Comparison of ENCODE assay signal across 17 cellular contexts in the genomic region with DNA sequence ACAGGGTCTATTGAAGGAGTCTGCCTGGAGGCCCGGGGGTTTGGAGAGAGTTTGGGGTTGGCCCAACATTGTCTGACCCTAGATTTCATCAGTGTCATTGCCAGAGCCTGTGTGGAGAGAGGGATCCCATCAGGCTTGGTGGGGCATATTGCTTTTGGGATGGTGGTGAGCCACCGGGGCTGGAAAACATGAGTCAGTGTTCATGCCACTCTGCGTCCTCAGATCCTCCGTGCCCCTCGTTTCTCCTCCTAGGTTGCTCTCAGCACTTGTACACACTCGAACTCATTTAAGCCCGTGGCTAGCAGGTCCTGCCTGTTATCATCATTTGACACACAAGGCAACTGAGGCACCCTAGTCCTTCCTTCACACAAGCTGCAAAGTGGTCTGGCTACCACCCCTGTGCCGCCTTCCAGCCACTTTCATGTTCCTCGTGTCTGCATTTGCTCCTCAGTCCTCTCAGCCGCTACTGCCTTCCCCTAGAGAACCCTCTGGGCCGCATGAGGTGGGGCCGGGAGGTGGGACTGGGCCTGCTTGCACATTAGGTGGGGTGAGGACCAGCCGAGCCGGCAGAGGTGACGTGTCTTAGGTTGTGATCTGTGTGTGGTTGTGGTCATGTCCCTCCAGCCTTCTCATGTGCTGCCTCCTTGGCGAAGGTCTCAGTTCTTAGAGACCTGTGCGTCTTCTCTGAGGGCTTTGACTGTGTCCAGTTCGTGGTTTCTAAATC. TPM values are rescaled to one million over a fixed set of nuclear protein-coding genes. Genes with fewer than 3 reads are reported as not detected.
DNase-seq lines count a peak whose midpoint lies in the region; ATAC-seq, FAIRE-seq and TF ChIP-seq lines count a peak whose summit lies in the region.
"Had no signal": no experiment of that assay in that cellular context is flagged by ENCODE, and none has a peak within 500 bp of the region (broad histone marks: within the 10 kb centered on the region; RNA-seq: fewer than 3 reads in every experiment).

No MANE protein-coding gene starts in this region.

- no peak overlapping the region for H3K4me2 ChIP-seq in IMR-90 (ENCODE audit: low read depth, low read length)
- H3K4me2 ChIP-seq in astrocyte (ENCODE audit: low read length): peak overlapping the region; percentile 92

- peak overlapping the region; percentile 4 for H2AK9ac ChIP-seq in IMR-90 (replicated peaks; ENCODE audit: low read depth, low read length, poor library complexity)

- no peak overlapping the region for H3K56ac ChIP-seq in IMR-90 (ENCODE audit: extremely low read depth, insufficient read depth, low read length)

- DNase-seq in CD4-positive, alpha-beta memory T cell: no peak
- DNase-seq in IMR-90 (no peak), astrocyte (ENCODE audit: low read depth) (no peak), nephron progenitor cell (no peak), NCI-H774 (lab: John Stamatoyannopoulos, UW) (no peak), cerebellar cortex (ENCODE audit: low spot score) (no peak)
- DNase-seq in naive thymus-derived CD4-positive, alpha-beta T cell: no peak
- DNase-seq: activated naive CD4-positive, alpha-beta T cell; C1 segment of cervical spinal cord; erythroblast; mammary epithelial cell; NCI-H1694 treated with DMSO at 0.1 percent for 48 hours; NCI-H748 treated with DMSO at 0.1 percent for 48 hours; psoas muscle; SHP77 treated with DMSO at 0.1 percent for 48 hours; stimulated activated CD4-positive, alpha-beta T cell treated with anti-CD3 and anti-CD28 coated beads, Interleukin-4, amount 100 ng/mL, for 24 hours had no signal

- H4K8ac ChIP-seq in IMR-90 (ENCODE audit: low read depth in 2 of 2, low read length in 2 of 2): no peak overlapping the region

- H3K9me1 ChIP-seq in IMR-90 (ENCODE audit: insufficient read depth, low read length): peaks cover 30% of the 10 kb centered on the region

- H2AFZ ChIP-seq in IMR-90 (replicated peaks; ENCODE audit: low read length, poor library complexity): no peak overlapping the region
- no peak overlapping the region for H2AFZ ChIP-seq in astrocyte (ENCODE audit: low read depth, low read length)

- CTCF ChIA-PET in CD4-positive, alpha-beta memory T cell (lab: Charles Lee; ENCODE audit: partially characterized antibody): interaction anchor here (1.5 kb wide), 1 partner anchor 156 kb away, joined by 4 read pairs; no protein-coding TSS in a partner anchor
- CTCF ChIA-PET in IMR-90 (lab: Yijun Ruan, JAX): interaction anchor here (1.0 kb wide), 1 partner anchor 156 kb away, joined by 3 read pairs; no protein-coding TSS in a partner anchor
- CTCF ChIA-PET in naive thymus-derived CD4-positive, alpha-beta T cell (lab: Charles Lee): no interaction called here

- H3K27ac ChIP-seq in CD4-positive, alpha-beta memory T cell (ENCODE audit: low read depth, low read length): no peak overlapping the region
- H3K27ac ChIP-seq in IMR-90 (ENCODE audit: insufficient read depth, low read length) (peak overlapping the region; percentile 60), astrocyte (ENCODE audit: low read depth, low read length) (peak overlapping the region; percentile 88)
- H3K27ac ChIP-seq in naive thymus-derived CD4-positive, alpha-beta T cell (ENCODE audit: low read depth, low read length): no peak overlapping the region
- H3K27ac ChIP-seq: psoas muscle had no signal

- no peak overlapping the region for H3K4me3 ChIP-seq in CD4-positive, alpha-beta memory T cell (ENCODE audit: low read length in 2 of 2)
- no peak overlapping the region for H3K4me3 ChIP-seq in IMR-90 (ENCODE audit: insufficient read depth, low read depth, low read length)
- H3K4me3 ChIP-seq in astrocyte (ENCODE audit: insufficient read depth, low read depth, low read length): no peak overlapping the region
- H3K4me3 ChIP-seq in naive thymus-derived CD4-positive, alpha-beta T cell (ENCODE audit: low read length): no peak overlapping the region
- H3K4me3 ChIP-seq: psoas muscle had no signal

- BruUV-seq in IMR-90 (replicated peaks; lab: Mats Ljungman, UMichigan): no TSS peak

- H3K27me3 Mint-ChIP-seq in CD4-positive, alpha-beta memory T cell: no peaks in the 10 kb centered on the region
- no peaks in the 10 kb centered on the region for H3K27me3 Mint-ChIP-seq in astrocyte (ENCODE audit: low read depth, unreplicated experiment)
- H3K27me3 Mint-ChIP-seq in nephron progenitor cell (ENCODE audit: low read depth, poor library complexity): no peaks in the 10 kb centered on the region
- H3K27me3 Mint-ChIP-seq in naive thymus-derived CD4-positive, alpha-beta T cell: no peaks in the 10 kb centered on the region

- dilution Hi-C loops in IMR-90 (cut with HindIII; ENCODE audit: low sequenced_read_pairs, unreplicated experiment): no loop called here

- H3K79me2 ChIP-seq in astrocyte (ENCODE audit: insufficient read depth, low read length): peaks cover 88% of the 10 kb centered on the region

- H3K9me3 Mint-ChIP-seq in CD4-positive, alpha-beta memory T cell: peaks cover 0 to 2% (median 0%) of the 10 kb centered on the region in 8 donors
- H3K9me3 Mint-ChIP-seq in astrocyte (ENCODE audit: unreplicated experiment) (no peaks in the 10 kb centered on the region), nephron progenitor cell (no peaks in the 10 kb centered on the region)
- H3K9me3 Mint-ChIP-seq in naive thymus-derived CD4-positive, alpha-beta T cell: peaks cover 0 to under 1% (median 0%) of the 10 kb centered on the region in 11 donors

- H3K4me3 Mint-ChIP-seq in CD4-positive, alpha-beta memory T cell: peak overlapping the region in 3 of 8 donors; percentile 6 to 59 (median 21)
- H3K4me3 Mint-ChIP-seq in astrocyte (ENCODE audit: unreplicated experiment) (peak overlapping the region; percentile 37), nephron progenitor cell (peak overlapping the region; percentile 54)
- peak overlapping the region in 2 of 10 donors; percentile 39 to 70 for H3K4me3 Mint-ChIP-seq in naive thymus-derived CD4-positive, alpha-beta T cell

- H4K20me1 ChIP-seq in IMR-90 (ENCODE audit: insufficient read depth, low read length) (peaks cover 72% of the 10 kb centered on the region), astrocyte (ENCODE audit: insufficient read depth, low read length) (peaks cover 77% of the 10 kb centered on the region)

- H3K36me3 Mint-ChIP-seq in CD4-positive, alpha-beta memory T cell: peaks cover 0 to 21% of the 10 kb centered on the region in 2 donors
- H3K36me3 Mint-ChIP-seq in astrocyte (ENCODE audit: low read depth, unreplicated experiment) (peaks cover 5% of the 10 kb centered on the region), nephron progenitor cell (ENCODE audit: low read depth) (peaks cover 11% of the 10 kb centered on the region)
- peaks cover 0 to 4% (median 0%) of the 10 kb centered on the region in 5 donors for H3K36me3 Mint-ChIP-seq in naive thymus-derived CD4-positive, alpha-beta T cell

- H4K5ac ChIP-seq in IMR-90 (ENCODE audit: low read depth, low read length): no peak overlapping the region; the same call in 1 of the 2 replicates

- H3K14ac ChIP-seq in IMR-90 (replicated peaks; ENCODE audit: low read depth, low read length): no peak overlapping the region

- no peak overlapping the region for H2BK120ac ChIP-seq in IMR-90 (ENCODE audit: low read depth, low read length)

- no peaks in the 10 kb centered on the region for H3K9me3 ChIP-seq in CD4-positive, alpha-beta memory T cell (ENCODE audit: control insufficient read depth in 1 of 2, low read length in 2 of 2)
- no peaks in the 10 kb centered on the region for H3K9me3 ChIP-seq in IMR-90 (ENCODE audit: control insufficient read depth, insufficient read depth, low read length)
- H3K9me3 ChIP-seq in astrocyte (ENCODE audit: insufficient read depth, low read depth, low read length): no peaks in the 10 kb centered on the region
- no peaks in the 10 kb centered on the region for H3K9me3 ChIP-seq in naive thymus-derived CD4-positive, alpha-beta T cell (ENCODE audit: control insufficient read depth in 2 of 3, low read length in 3 of 3)
- H3K9me3 ChIP-seq: psoas muscle had no signal

- TF ChIP-seq CTCF in IMR-90 (conservative IDR thresholded peaks at IDR 0.05; ENCODE audit: low read depth, low read length) (no peak), astrocyte (IDR thresholded peaks at IDR 0.05; ENCODE audit: insufficient read depth, low read depth, low read length) (no peak), nephron progenitor cell (IDR thresholded peaks at IDR 0.05) (no peak)

- H3K79me1 ChIP-seq in IMR-90 (ENCODE audit: low read depth in 1 of 2, low read length in 2 of 2): peaks cover 5 to 80% of the 10 kb centered on the region in 2 experiments; a peak in 3 of 4 replicates

- no peak overlapping the region for H3K4ac ChIP-seq in IMR-90 (ENCODE audit: low read depth, low read length)

- TF ChIP-seq POLR2A in IMR-90 (IDR thresholded peaks at IDR 0.05; ENCODE audit: low read depth, low read length): no peak

- peaks cover 17 to 53% (median 36%) of the 10 kb centered on the region in 4 donors for H3K4me1 Mint-ChIP-seq in CD4-positive, alpha-beta memory T cell
- H3K4me1 Mint-ChIP-seq in astrocyte (ENCODE audit: low read depth, unreplicated experiment): peaks cover 42% of the 10 kb centered on the region
- H3K4me1 Mint-ChIP-seq in nephron progenitor cell: peaks cover 57% of the 10 kb centered on the region
- H3K4me1 Mint-ChIP-seq in naive thymus-derived CD4-positive, alpha-beta T cell: peaks cover 17 to 55% (median 44%) of the 10 kb centered on the region in 7 donors

- intact Hi-C loops in CD4-positive, alpha-beta memory T cell (cut with micrococcal nuclease): no loop called here
- intact Hi-C loops in IMR-90 (cut with micrococcal nuclease): no loop called here
- intact Hi-C loops in naive thymus-derived CD4-positive, alpha-beta T cell (cut with micrococcal nuclease): no loop called here

- H3K36me3 ChIP-seq in CD4-positive, alpha-beta memory T cell (ENCODE audit: insufficient read depth, low read length): no peaks in the 10 kb centered on the region
- H3K36me3 ChIP-seq in IMR-90 (ENCODE audit: control insufficient read depth, insufficient read depth, low read length) (peaks cover 19% of the 10 kb centered on the region), astrocyte (ENCODE audit: insufficient read depth, low read length) (peaks cover 7% of the 10 kb centered on the region)
- peaks cover 0 to 11% (median 0%) of the 10 kb centered on the region in 3 experiments for H3K36me3 ChIP-seq in naive thymus-derived CD4-positive, alpha-beta T cell (ENCODE audit: control insufficient read depth in 2 of 3, insufficient read depth in 3 of 3, low read length in 3 of 3)

- no peaks in the 10 kb centered on the region for H3K27me3 ChIP-seq in CD4-positive, alpha-beta memory T cell (ENCODE audit: insufficient read depth, low read length)
- H3K27me3 ChIP-seq in IMR-90 (ENCODE audit: control insufficient read depth, insufficient read depth, low read length) (no peaks in the 10 kb centered on the region), astrocyte (ENCODE audit: insufficient read depth, low read length) (no peaks in the 10 kb centered on the region)
- H3K27me3 ChIP-seq in naive thymus-derived CD4-positive, alpha-beta T cell (ENCODE audit: control insufficient read depth in 2 of 2, insufficient read depth in 2 of 2, low read length in 2 of 2): no peaks in the 10 kb centered on the region

- POLR2A ChIA-PET in CD4-positive, alpha-beta memory T cell (lab: Charles Lee; ENCODE audit: partially characterized antibody): interaction anchor here (0.7 to 7.2 kb wide), 2 partner anchors 30 to 168 kb away, joined by 3 to 132 read pairs; a partner anchor contains a TSS
- POLR2A ChIA-PET in IMR-90 (lab: Charles Lee; ENCODE audit: unreplicated experiment): no interaction called here
- POLR2A ChIA-PET in naive thymus-derived CD4-positive, alpha-beta T cell (lab: Charles Lee): no interaction called here

- TF ChIP-seq RAD21 in IMR-90 (IDR thresholded peaks at IDR 0.05; ENCODE audit: low read length): no peak

- peaks cover 51% of the 10 kb centered on the region for H3K4me1 ChIP-seq in CD4-positive, alpha-beta memory T cell (ENCODE audit: insufficient read depth, low read length)
- H3K4me1 ChIP-seq in IMR-90 (ENCODE audit: control insufficient read depth, insufficient read depth, low read length) (peaks cover 22% of the 10 kb centered on the region), astrocyte (ENCODE audit: insufficient read depth, low read length) (peaks cover 50% of the 10 kb centered on the region)
- H3K4me1 ChIP-seq in naive thymus-derived CD4-positive, alpha-beta T cell (ENCODE audit: control insufficient read depth in 2 of 2, insufficient read depth in 2 of 2, low read length in 2 of 2): peaks cover 15 to 22% of the 10 kb centered on the region in 2 donors

- 93% methylated on average over 5 of the region's 18 CpGs; no CpG with 5 or more reads in 1 of the 2 experiments for WGBS in IMR-90 (ENCODE audit: extremely low coverage in 2 of 2, insufficient read length in 1 of 2), 2 experiments

- in situ Hi-C loops in IMR-90 (cut with MboI; ENCODE audit: low sequenced_read_pairs): no loop called here

- no peak for ATAC-seq in IMR-90 (ENCODE audit: low read depth)
- no peak for ATAC-seq in GM21447 (IDR thresholded peaks at IDR 0.05; ENCODE audit: unreplicated experiment)
- ATAC-seq in naive thymus-derived CD4-positive, alpha-beta T cell: no peak
- ATAC-seq: psoas muscle had no signal

- H3K9ac ChIP-seq in IMR-90 (ENCODE audit: low read depth, low read length) (no peak overlapping the region), astrocyte (ENCODE audit: low read length) (peak overlapping the region; percentile 95)

- peak overlapping the region; percentile 6; the same call in 1 of the 2 replicates for H2AK5ac ChIP-seq in IMR-90 (ENCODE audit: low read depth, low read length)

- H2BK5ac ChIP-seq in IMR-90 (ENCODE audit: low read depth, low read length, poor library complexity, severe bottlenecking): peak overlapping the region; percentile 22

- peak overlapping the region in 5 of 7 donors; percentile 39 to 61 (median 57) for H3K27ac Mint-ChIP-seq in CD4-positive, alpha-beta memory T cell
- H3K27ac Mint-ChIP-seq in astrocyte (ENCODE audit: unreplicated experiment): peak overlapping the region; percentile 63
- H3K27ac Mint-ChIP-seq in nephron progenitor cell: peak overlapping the region; percentile 64
- H3K27ac Mint-ChIP-seq in naive thymus-derived CD4-positive, alpha-beta T cell: peak overlapping the region in 2 of 9 donors; percentile 24 to 48

- H4K91ac ChIP-seq in IMR-90 (ENCODE audit: insufficient read depth, low read depth, low read length): no peak overlapping the region

- no peak overlapping the region for H3K23ac ChIP-seq in IMR-90 (ENCODE audit: low read depth, low read length)

- H3K18ac ChIP-seq in IMR-90 (ENCODE audit: low read depth, low read length): no peak overlapping the region

- no peak overlapping the region for H2BK20ac ChIP-seq in IMR-90 (ENCODE audit: low read depth, low read length)

- no peak overlapping the region for H2BK15ac ChIP-seq in IMR-90 (ENCODE audit: low read depth, low read length)

- no peak for FAIRE-seq in astrocyte (lab: Jason Lieb, UNC)

RNA-seq across cellular contexts. Expression of a gene that starts 3.6 kb away (rescaled TPM):
- total RNA-seq in CD4-positive, alpha-beta memory T cell: 10 to 100 TPM; 25.8 to 34.1 TPM
- polyA plus RNA-seq in CD4-positive, alpha-beta memory T cell: 1 to 10 TPM in 1 of 2 donors, under 1 TPM in 1; 0.15 to 1.8 TPM
- 42.5 and 56.7 TPM in 2 replicates for total RNA-seq in IMR-90 (2012; rRNA removed)
- 181 and 243 TPM in 2 replicates for polyA plus RNA-seq in IMR-90 (2012; rRNA removed)
- 122 and 198 TPM in 2 replicates for polyA plus RNA-seq in IMR-90 (2012; cell fraction: cytosol; rRNA removed)
- 98.8 and 265 TPM in 2 replicates for polyA plus RNA-seq in IMR-90 (2012; cell fraction: nucleus; rRNA removed; ENCODE audit: low replicate concordance)
- total RNA-seq in astrocyte: 96.4 and 104 TPM in 2 replicates
- 10 to 100 TPM; 18.0 to 72.7 (median 22.4) TPM for total RNA-seq in naive thymus-derived CD4-positive, alpha-beta T cell
- 1 to 10 TPM; 1.7 to 2.0 TPM for polyA plus RNA-seq in naive thymus-derived CD4-positive, alpha-beta T cell

RNA-seq across cellular contexts. Expression of a gene that starts 5.2 kb away (rescaled TPM):
- 10 to 100 TPM; 70.6 to 78.4 TPM for total RNA-seq in CD4-positive, alpha-beta memory T cell
- 10 to 100 TPM; 18.0 to 24.9 TPM for polyA plus RNA-seq in CD4-positive, alpha-beta memory T cell
- total RNA-seq in IMR-90 (2012; rRNA removed) (23.3 and 28.3 TPM in 2 replicates), astrocyte (43.0 and 43.3 TPM in 2 replicates)
- polyA plus RNA-seq in IMR-90 (2012; rRNA removed): 56.0 and 62.1 TPM in 2 replicates
- polyA plus RNA-seq in IMR-90 (2012; cell fraction: cytosol; rRNA removed): 30.8 and 37.2 TPM in 2 replicates
- polyA plus RNA-seq in IMR-90 (2012; cell fraction: nucleus; rRNA removed; ENCODE audit: low replicate concordance): 280 and 687 TPM in 2 replicates
- total RNA-seq in naive thymus-derived CD4-positive, alpha-beta T cell: 10 to 100 TPM; 64.2 to 96.4 (median 87.8) TPM
- polyA plus RNA-seq in naive thymus-derived CD4-positive, alpha-beta T cell: 10 to 100 TPM; 22.6 to 36.3 TPM

RNA-seq across cellular contexts. Expression of a gene that starts 19.1 kb away (rescaled TPM):
- 10 to 100 TPM; 16.1 to 16.9 TPM for total RNA-seq in CD4-positive, alpha-beta memory T cell
- polyA plus RNA-seq in CD4-positive, alpha-beta memory T cell: 1 to 10 TPM; 2.3 to 9.4 TPM
- 0.28 and 0.36 TPM in 2 replicates for total RNA-seq in IMR-90 (2012; rRNA removed)
- 0.39 and 0.63 TPM in 2 replicates for polyA plus RNA-seq in IMR-90 (2012; rRNA removed)
- 0.17 and 0.64 TPM in 2 replicates for polyA plus RNA-seq in IMR-90 (2012; cell fraction: cytosol; rRNA removed)
- 0.56 and 1.4 TPM in 2 replicates for polyA plus RNA-seq in IMR-90 (2012; cell fraction: nucleus; rRNA removed; ENCODE audit: low replicate concordance)
- 0.27 TPM in 1 of 2 replicates, not detected in the other for total RNA-seq in astrocyte
- total RNA-seq in naive thymus-derived CD4-positive, alpha-beta T cell: 10 to 100 TPM in 1 of 5 experiments, 1 to 10 TPM in 4; 4.6 to 22.6 (median 7.8) TPM
- 1 to 10 TPM; 2.4 to 2.9 TPM for polyA plus RNA-seq in naive thymus-derived CD4-positive, alpha-beta T cell
- total RNA-seq: mammary epithelial cell had no signal
- polyA plus RNA-seq: mammary epithelial cell had no signal

RNA-seq across cellular contexts. Expression of a gene that starts 28.5 kb away (rescaled TPM):
- total RNA-seq in CD4-positive, alpha-beta memory T cell: 10 to 100 TPM; 63.7 to 64.0 TPM
- polyA plus RNA-seq in CD4-positive, alpha-beta memory T cell: 10 to 100 TPM; 57.9 to 64.2 TPM
- 64.9 and 76.7 TPM in 2 replicates for total RNA-seq in IMR-90 (2012; rRNA removed)
- 77.9 and 82.0 TPM in 2 replicates for polyA plus RNA-seq in IMR-90 (2012; rRNA removed)
- 83.2 and 104 TPM in 2 replicates for polyA plus RNA-seq in IMR-90 (2012; cell fraction: cytosol; rRNA removed)
- 242 and 318 TPM in 2 replicates for polyA plus RNA-seq in IMR-90 (2012; cell fraction: nucleus; rRNA removed; ENCODE audit: low replicate concordance)
- total RNA-seq in astrocyte: 39.7 and 39.8 TPM in 2 replicates
- 10 to 100 TPM; 42.6 to 76.2 (median 68.5) TPM for total RNA-seq in naive thymus-derived CD4-positive, alpha-beta T cell
- polyA plus RNA-seq in naive thymus-derived CD4-positive, alpha-beta T cell: 10 to 100 TPM; 45.9 to 63.7 TPM

RNA-seq across cellular contexts. Expression of a gene that starts 28.5 kb away (rescaled TPM):
- 100 to 1,000 TPM; 148 to 153 TPM for total RNA-seq in CD4-positive, alpha-beta memory T cell
- polyA plus RNA-seq in CD4-positive, alpha-beta memory T cell: 100 to 1,000 TPM; 201 to 446 TPM
- 7.7 and 17.5 TPM in 2 replicates for total RNA-seq in IMR-90 (2012; rRNA removed)
- 99.4 and 102 TPM in 2 replicates for polyA plus RNA-seq in IMR-90 (2012; rRNA removed)
- 235 and 278 TPM in 2 replicates for polyA plus RNA-seq in IMR-90 (2012; cell fraction: cytosol; rRNA removed)
- polyA plus RNA-seq in IMR-90 (2012; cell fraction: nucleus; rRNA removed; ENCODE audit: low replicate concordance): 283 and 529 TPM in 2 replicates
- 58.7 and 71.3 TPM in 2 replicates for total RNA-seq in astrocyte
- 100 to 1,000 TPM; 135 to 558 (median 246) TPM for total RNA-seq in naive thymus-derived CD4-positive, alpha-beta T cell
- 100 to 1,000 TPM; 121 to 139 TPM for polyA plus RNA-seq in naive thymus-derived CD4-positive, alpha-beta T cell

Comparison
In these comparisons a context has a peak if more than half of its experiments do, and no peak if none do; other contexts are left out.
1. H3K27ac ChIP-seq: peak in IMR-90 (single experiment) and astrocyte (single experiment); none in CD4-positive, alpha-beta memory T cell (single experiment) and naive thymus-derived CD4-positive, alpha-beta T cell (single experiment).